In genomic region chr15:34023932-34024331, GRCh38 we compare ENCODE assay signal across 25 cellular contexts. TPM values are rescaled to one million over a fixed set of nuclear protein-coding genes. Genes with fewer than 3 reads are reported as not detected.
"Had no signal": no experiment of that assay in that cellular context is flagged by ENCODE, and none has a peak within 500 bp of the region (broad histone marks: within the 10 kb centered on the region; RNA-seq: fewer than 3 reads in every experiment).

No MANE protein-coding gene starts in this region.

- H3K27ac Mint-ChIP-seq: activated CD8-positive, alpha-beta T cell treated with anti-CD3 and anti-CD28 coated beads, Interleukin-2, amount 10 ng/mL, durations not matched to agents 7 days and 5 days; activated naive CD4-positive, alpha-beta T cell treated with anti-CD3 and anti-CD28 coated beads, Interleukin-2, amount 10 ng/mL, durations not matched to agents 7 days and 5 days; activated naive CD8-positive, alpha-beta T cell treated with anti-CD3 and anti-CD28 coated beads, Interleukin-2, amount 50 U/mL, for 24 hours; dendritic cell treated with granulocyte-macrophage colony-stimulating factor and Interleukin-4, amounts not matched to agents 40 ng/mL and 50 ng/mL, for 4 days; T-cell had no signal

- ATAC-seq: activated CD8-positive, alpha-beta T cell treated with anti-CD3 and anti-CD28 coated beads, Interleukin-2, amount 10 ng/mL, durations not matched to agents 7 days and 5 days; activated naive CD8-positive, alpha-beta T cell treated with anti-CD3 and anti-CD28 coated beads, Interleukin-2, amount 50 U/mL, for 24 hours; activated T-cell treated with anti-CD3 and anti-CD28 coated beads, Interleukin-2, amount 50 U/mL, for 4 hours; left ventricle myocardium superior; T-cell had no signal

- H3K27me3 ChIP-seq: ascending aorta, esophagus squamous epithelium, tibial artery had no signal

- H3K36me3 ChIP-seq: ascending aorta, esophagus squamous epithelium, tibial artery had no signal

- H3K4me1 ChIP-seq: ascending aorta, tibial artery had no signal

- H3K9me3 ChIP-seq: ascending aorta, esophagus squamous epithelium, tibial artery had no signal

- H3K9me3 Mint-ChIP-seq: dendritic cell treated with granulocyte-macrophage colony-stimulating factor and Interleukin-4, amounts not matched to agents 40 ng/mL and 50 ng/mL, for 4 days had no signal

- H3K27me3 Mint-ChIP-seq: activated naive CD4-positive, alpha-beta T cell treated with anti-CD3 and anti-CD28 coated beads, Interleukin-2, amount 10 ng/mL, durations not matched to agents 7 days and 5 days; activated naive CD8-positive, alpha-beta T cell treated with anti-CD3 and anti-CD28 coated beads, Interleukin-2, amount 50 U/mL, for 24 hours; dendritic cell treated with granulocyte-macrophage colony-stimulating factor and Interleukin-4, amounts not matched to agents 40 ng/mL and 50 ng/mL, for 4 days; T-cell had no signal

- DNase-seq: activated CD4-positive, alpha-beta T cell treated with anti-CD3 and anti-CD28 coated beads for 48 hours; activated CD4-positive, CD25-positive, alpha-beta regulatory T cell; activated CD8-positive, alpha-beta T cell treated with anti-CD3 and anti-CD28 coated beads, Interleukin-2, amount 10 ng/mL, durations not matched to agents 7 days and 5 days; activated effector memory CD4-positive, alpha-beta T cell treated with Interleukin-2 at 50 U/mL for 16 hours; activated naive CD4-positive, alpha-beta T cell treated with anti-CD3 and anti-CD28 coated beads, Interleukin-2, amount 10 ng/mL, durations not matched to agents 7 days and 5 days; activated naive CD8-positive, alpha-beta T cell treated with anti-CD3 and anti-CD28 coated beads, Interleukin-2, amount 50 U/mL, for 24 hours; activated T-cell treated with anti-CD3 and anti-CD28 coated beads, Interleukin-2, amount 50 U/mL, for 4 hours; effector CD8-positive, alpha-beta T cell; esophagus squamous epithelium; head of caudate nucleus; left ventricle myocardium superior; nephron progenitor cell; nucleus accumbens; stimulated activated CD4-positive, alpha-beta T cell treated with anti-CD3 and anti-CD28 coated beads, Interleukin-12 subunit alpha, Interleukin-12 subunit beta, amount 100 ng/mL, for 4 hours; stimulated activated CD4-positive, alpha-beta T cell treated with anti-CD3 and anti-CD28 coated beads, Interleukin-1b, Interleukin-23, amount 100 ng/mL, for 48 hours; stimulated activated CD8-positive, alpha-beta memory T cell treated with anti-CD3 and anti-CD28 coated beads, Interleukin-4, amount 100 ng/mL, for 48 hours; stimulated activated naive CD4-positive, alpha-beta T cell treated with Interleukin-2 at 50 U/mL for 16 hours; T-cell; T-helper 9 cell; tibial artery had no signal

- H3K4me3 ChIP-seq: ascending aorta, esophagus squamous epithelium, tibial artery had no signal

- H3K4me3 Mint-ChIP-seq: activated CD8-positive, alpha-beta T cell treated with anti-CD3 and anti-CD28 coated beads, Interleukin-2, amount 10 ng/mL, durations not matched to agents 7 days and 5 days; activated naive CD4-positive, alpha-beta T cell treated with anti-CD3 and anti-CD28 coated beads, Interleukin-2, amount 10 ng/mL, durations not matched to agents 7 days and 5 days; activated naive CD8-positive, alpha-beta T cell treated with anti-CD3 and anti-CD28 coated beads, Interleukin-2, amount 50 U/mL, for 24 hours; activated T-cell treated with anti-CD3 and anti-CD28 coated beads, Interleukin-2, amount 50 U/mL, for 4 hours; dendritic cell treated with granulocyte-macrophage colony-stimulating factor and Interleukin-4, amounts not matched to agents 40 ng/mL and 50 ng/mL, for 4 days; nephron progenitor cell; T-cell had no signal

- H3K27ac ChIP-seq: ascending aorta, esophagus squamous epithelium, tibial artery had no signal

RNA-seq across cellular contexts. Expression of gene CHRM5, which starts 55.6 kb away (rescaled TPM):
- total RNA-seq: activated CD8-positive, alpha-beta T cell treated with anti-CD3 and anti-CD28 coated beads, Interleukin-2, amount 10 ng/mL, durations not matched to agents 7 days and 5 days; ascending aorta; bronchial epithelial cell; esophagus squamous epithelium; kidney epithelial cell; left ventricle myocardium superior; subcutaneous adipose tissue; T-cell had no signal
